ENCODE assay signal across 9 cellular contexts in genomic region chr12:31363416-31363809, GRCh38. TPM values are rescaled to one million over a fixed set of nuclear protein-coding genes. Genes with fewer than 3 reads are reported as not detected.
A peak's percentile ranks its signal among the peaks of the same experiment; 100 is the strongest.
DNase-seq lines count a peak whose midpoint lies in the region; ATAC-seq lines count a peak whose summit lies in the region.
"Had no signal": no experiment of that assay in that cellular context is flagged by ENCODE, and none has a peak within 500 bp of the region (broad histone marks: within the 10 kb centered on the region; RNA-seq: fewer than 3 reads in every experiment).

No MANE protein-coding gene starts in this region.

- no peaks in the 10 kb centered on the region for H3K36me3 Mint-ChIP-seq in T-helper 2 cell treated with Interferon-gamma antibody and Interleukin-4, amounts not matched to agents 5 μg/mL and 100 μg/mL, for 36 hours (ENCODE audit: low read depth)
- H3K36me3 Mint-ChIP-seq in activated naive CD8-positive, alpha-beta T cell = no peaks in the 10 kb centered on the region
- H3K36me3 Mint-ChIP-seq in stimulated activated effector memory CD8-positive, alpha-beta T cell treated with anti-CD3 and anti-CD28 coated beads, Interleukin-12 subunit alpha, Interleukin-12 subunit beta, amount 100 ng/mL, for 72 hours = no peaks in the 10 kb centered on the region

- H3K4me1 Mint-ChIP-seq in T-helper 2 cell treated with Interferon-gamma antibody and Interleukin-4, amounts not matched to agents 5 μg/mL and 100 μg/mL, for 36 hours (ENCODE audit: low read depth) = peaks cover 21% of the 10 kb centered on the region
- peaks cover 19% of the 10 kb centered on the region for H3K4me1 Mint-ChIP-seq in activated naive CD8-positive, alpha-beta T cell (ENCODE audit: low read depth)
- peaks cover 16% of the 10 kb centered on the region for H3K4me1 Mint-ChIP-seq in stimulated activated effector memory CD8-positive, alpha-beta T cell treated with anti-CD3 and anti-CD28 coated beads, Interleukin-12 subunit alpha, Interleukin-12 subunit beta, amount 100 ng/mL, for 72 hours

- H3K27me3 Mint-ChIP-seq in T-helper 2 cell treated with Interferon-gamma antibody and Interleukin-4, amounts not matched to agents 5 μg/mL and 100 μg/mL, for 36 hours (ENCODE audit: low read depth) = no peaks in the 10 kb centered on the region
- H3K27me3 Mint-ChIP-seq in activated naive CD8-positive, alpha-beta T cell = no peaks in the 10 kb centered on the region

- DNase-seq in T-helper 2 cell treated with Interferon-gamma antibody and Interleukin-4, amounts not matched to agents 5 μg/mL and 100 μg/mL, for 36 hours (ENCODE audit: low spot score) = no peak
- DNase-seq in T-helper 2 cell (no peak), GM03348 (ENCODE audit: low spot score) (no peak), A172 (ENCODE audit: low spot score) (no peak)
- DNase-seq in stimulated activated effector memory CD8-positive, alpha-beta T cell treated with anti-CD3 and anti-CD28 coated beads, Interleukin-12 subunit alpha, Interleukin-12 subunit beta, amount 100 ng/mL, for 72 hours (ENCODE audit: low spot score in 2 of 2) = no peak
- no peak for DNase-seq in stimulated activated CD4-positive, alpha-beta T cell treated with anti-CD3 and anti-CD28 coated beads, Interleukin-4, amount 100 ng/mL, for 24 hours
- DNase-seq: Karpas-422 had no signal

- ATAC-seq in HG03159 (IDR thresholded peaks at IDR 0.05; ENCODE audit: unreplicated experiment) = peak; percentile 13
- ATAC-seq in stimulated activated effector memory CD8-positive, alpha-beta T cell treated with anti-CD3 and anti-CD28 coated beads, Interleukin-12 subunit alpha, Interleukin-12 subunit beta, amount 100 ng/mL, for 72 hours = no peak

- no peaks in the 10 kb centered on the region for H3K9me3 Mint-ChIP-seq in T-helper 2 cell treated with Interferon-gamma antibody and Interleukin-4, amounts not matched to agents 5 μg/mL and 100 μg/mL, for 36 hours
- H3K9me3 Mint-ChIP-seq in activated naive CD8-positive, alpha-beta T cell (ENCODE audit: low read depth) = no peaks in the 10 kb centered on the region
- no peaks in the 10 kb centered on the region for H3K9me3 Mint-ChIP-seq in stimulated activated effector memory CD8-positive, alpha-beta T cell treated with anti-CD3 and anti-CD28 coated beads, Interleukin-12 subunit alpha, Interleukin-12 subunit beta, amount 100 ng/mL, for 72 hours

- H3K4me3 Mint-ChIP-seq in T-helper 2 cell treated with Interferon-gamma antibody and Interleukin-4, amounts not matched to agents 5 μg/mL and 100 μg/mL, for 36 hours = peak overlapping the region; percentile 79
- H3K4me3 Mint-ChIP-seq in activated naive CD8-positive, alpha-beta T cell = no peak overlapping the region
- H3K4me3 Mint-ChIP-seq in stimulated activated effector memory CD8-positive, alpha-beta T cell treated with anti-CD3 and anti-CD28 coated beads, Interleukin-12 subunit alpha, Interleukin-12 subunit beta, amount 100 ng/mL, for 72 hours = peak overlapping the region; percentile 59

- H3K27ac Mint-ChIP-seq in T-helper 2 cell treated with Interferon-gamma antibody and Interleukin-4, amounts not matched to agents 5 μg/mL and 100 μg/mL, for 36 hours = peak overlapping the region; percentile 93
- H3K27ac Mint-ChIP-seq in activated naive CD8-positive, alpha-beta T cell = peak overlapping the region; percentile 51
- H3K27ac Mint-ChIP-seq in stimulated activated effector memory CD8-positive, alpha-beta T cell treated with anti-CD3 and anti-CD28 coated beads, Interleukin-12 subunit alpha, Interleukin-12 subunit beta, amount 100 ng/mL, for 72 hours = peak overlapping the region; percentile 68

RNA-seq across cellular contexts. Expression of gene SINHCAF, which starts 37.5 kb away (rescaled TPM):
- total RNA-seq in A172 (2014; rRNA removed; shearing (Covaris generic)) = 66.4 and 92.8 TPM in 2 replicates
